In genomic region chr5:7867260-7867659, GRCh38 we compare ENCODE assay signal across 15 cellular contexts. TPM values are rescaled to one million over a fixed set of nuclear protein-coding genes. Genes with fewer than 3 reads are reported as not detected.
DNase-seq lines count a peak whose midpoint lies in the region; ATAC-seq, FAIRE-seq and TF ChIP-seq lines count a peak whose summit lies in the region.
"Had no signal": no experiment of that assay in that cellular context is flagged by ENCODE, and none has a peak within 500 bp of the region (broad histone marks: within the 10 kb centered on the region; RNA-seq: fewer than 3 reads in every experiment).

No MANE protein-coding gene starts in this region.

- no peaks in the 10 kb centered on the region for H3K9me2 ChIP-seq in neural cell (ENCODE audit: insufficient read depth, low read length)

- H3K4me2 ChIP-seq in astrocyte (ENCODE audit: low read length) (peak overlapping the region; percentile 99), neural cell (ENCODE audit: low read length) (no peak overlapping the region)

- H3K4me3 ChIP-seq in HFF-Myc (replicated peaks; ENCODE audit: low read depth, low read length) (peak overlapping the region; percentile 90; the same call in 1 of the 2 replicates), astrocyte (ENCODE audit: insufficient read depth, low read depth, low read length) (peak overlapping the region; percentile 94), neural cell (ENCODE audit: low read length) (peak overlapping the region; percentile 91), aorta (ENCODE audit: low read length in 2 of 2) (no peak overlapping the region)
- H3K4me3 ChIP-seq: ovary had no signal

- H3K4me1 Mint-ChIP-seq in activated CD4-positive, alpha-beta T cell treated with anti-CD3 and anti-CD28 coated beads for 36 hours: peaks cover 53% of the 10 kb centered on the region
- H3K4me1 Mint-ChIP-seq in astrocyte (ENCODE audit: low read depth, unreplicated experiment): peaks cover 18% of the 10 kb centered on the region

- H2AFZ ChIP-seq in astrocyte (ENCODE audit: low read depth, low read length) (no peak overlapping the region), neural cell (ENCODE audit: low read depth, low read length) (no peak overlapping the region)

- peak overlapping the region; percentile 94 for H3K4me3 Mint-ChIP-seq in activated CD4-positive, alpha-beta T cell treated with anti-CD3 and anti-CD28 coated beads for 36 hours
- H3K4me3 Mint-ChIP-seq in astrocyte (ENCODE audit: unreplicated experiment): no peak overlapping the region

- CTCF ChIA-PET in activated CD4-positive, alpha-beta T cell treated with anti-CD3 and anti-CD28 coated beads for 36 hours (lab: Charles Lee): interaction anchor here (0.7 to 5.0 kb wide), 3 partner anchors 9 to 20 kb away, joined by 3 to 21 read pairs (median 3); no protein-coding TSS in a partner anchor

- no peak for FAIRE-seq in astrocyte (lab: Jason Lieb, UNC)

- DNase-seq in activated CD4-positive, alpha-beta T cell treated with anti-CD3 and anti-CD28 coated beads for 36 hours: no peak
- DNase-seq in activated CD4-positive, alpha-beta T cell treated with anti-CD3 and anti-CD28 coated beads, Interleukin-2, amount 50 U/mL, for 4 hours: no peak
- DNase-seq in HFF-Myc (ENCODE audit: extremely low read depth, low read depth): no peak
- no peak for DNase-seq in astrocyte (ENCODE audit: low read depth)
- no peak for DNase-seq in aorta
- DNase-seq: effector memory CD4-positive, alpha-beta T cell; EL; head of caudate nucleus; left ventricle myocardium inferior; ovary; stimulated activated CD8-positive, alpha-beta memory T cell treated with anti-CD3 and anti-CD28 coated beads, Interleukin-4, amount 100 ng/mL, for 48 hours; T1000 had no signal

- H3K9me3 Mint-ChIP-seq in activated CD4-positive, alpha-beta T cell treated with anti-CD3 and anti-CD28 coated beads for 36 hours (ENCODE audit: low read depth): no peaks in the 10 kb centered on the region
- H3K9me3 Mint-ChIP-seq in astrocyte (ENCODE audit: unreplicated experiment): no peaks in the 10 kb centered on the region

- no peak for TF ChIP-seq RAD21 in neural cell (conservative IDR thresholded peaks at IDR 0.05)

- peaks cover 63% of the 10 kb centered on the region for H3K79me2 ChIP-seq in astrocyte (ENCODE audit: insufficient read depth, low read length)
- peaks cover 29% of the 10 kb centered on the region for H3K79me2 ChIP-seq in neural cell (replicated peaks; ENCODE audit: insufficient read depth, low read length)

- H3K9ac ChIP-seq in astrocyte (ENCODE audit: low read length) (no peak overlapping the region), neural cell (ENCODE audit: low read length) (no peak overlapping the region)

- H4K20me1 ChIP-seq in astrocyte (ENCODE audit: insufficient read depth, low read length) (peaks cover 21% of the 10 kb centered on the region), neural cell (ENCODE audit: insufficient read depth) (no peaks in the 10 kb centered on the region)

- TF ChIP-seq EP300 in neural cell (conservative IDR thresholded peaks at IDR 0.05; ENCODE audit: poor library complexity, severe bottlenecking): no peak

- no peaks in the 10 kb centered on the region for H3K27me3 ChIP-seq in astrocyte (ENCODE audit: insufficient read depth, low read length)
- no peaks in the 10 kb centered on the region for H3K27me3 ChIP-seq in neural cell (ENCODE audit: insufficient read depth, low read depth, low read length)
- no peaks in the 10 kb centered on the region for H3K27me3 ChIP-seq in aorta (ENCODE audit: control insufficient read depth in 1 of 2, insufficient read depth in 2 of 2, low read length in 1 of 2)
- H3K27me3 ChIP-seq: ovary had no signal

- peaks cover 37% of the 10 kb centered on the region for H3K36me3 Mint-ChIP-seq in activated CD4-positive, alpha-beta T cell treated with anti-CD3 and anti-CD28 coated beads for 36 hours (ENCODE audit: low read depth)
- H3K36me3 Mint-ChIP-seq in astrocyte (ENCODE audit: low read depth, unreplicated experiment): no peaks in the 10 kb centered on the region

- no peak for ATAC-seq in activated CD4-positive, alpha-beta T cell treated with anti-CD3 and anti-CD28 coated beads for 36 hours
- ATAC-seq in GM21576 (IDR thresholded peaks at IDR 0.05; ENCODE audit: unreplicated experiment): no peak
- no peak for ATAC-seq in HG02763 (IDR thresholded peaks at IDR 0.05; ENCODE audit: unreplicated experiment)
- ATAC-seq in aorta (ENCODE audit: low FRiP score): no peak

- H3K27ac ChIP-seq in astrocyte (ENCODE audit: low read depth, low read length) (no peak overlapping the region), neural cell (ENCODE audit: low read length) (no peak overlapping the region), aorta (ENCODE audit: low read depth in 1 of 2, low read length in 2 of 2) (no peak overlapping the region)
- H3K27ac ChIP-seq: left ventricle myocardium inferior, ovary had no signal

- H3K27ac Mint-ChIP-seq in activated CD4-positive, alpha-beta T cell treated with anti-CD3 and anti-CD28 coated beads for 36 hours: no peak overlapping the region
- H3K27ac Mint-ChIP-seq in astrocyte (ENCODE audit: unreplicated experiment): no peak overlapping the region

- TF ChIP-seq CTCF in HFF-Myc (IDR thresholded peaks at IDR 0.05; ENCODE audit: low read depth, low read length, missing control alignments) (no peak), astrocyte (IDR thresholded peaks at IDR 0.05; ENCODE audit: insufficient read depth, low read depth, low read length) (no peak), neural cell (IDR thresholded peaks at IDR 0.05; ENCODE audit: poor library complexity, severe bottlenecking) (no peak)

- H3K27me3 Mint-ChIP-seq in activated CD4-positive, alpha-beta T cell treated with anti-CD3 and anti-CD28 coated beads for 36 hours: no peaks in the 10 kb centered on the region
- H3K27me3 Mint-ChIP-seq in astrocyte (ENCODE audit: low read depth, unreplicated experiment): no peaks in the 10 kb centered on the region

- no peaks in the 10 kb centered on the region for H3K9me3 ChIP-seq in astrocyte (ENCODE audit: insufficient read depth, low read depth, low read length)
- no peaks in the 10 kb centered on the region for H3K9me3 ChIP-seq in neural cell (ENCODE audit: low read length)
- no peaks in the 10 kb centered on the region for H3K9me3 ChIP-seq in aorta (ENCODE audit: control insufficient read depth, low read length)
- H3K9me3 ChIP-seq: left ventricle myocardium inferior, ovary had no signal

- H3K36me3 ChIP-seq in astrocyte (ENCODE audit: insufficient read depth, low read length) (peaks cover 18% of the 10 kb centered on the region), neural cell (ENCODE audit: insufficient read depth, low read length) (peaks cover 6% of the 10 kb centered on the region), aorta (ENCODE audit: control insufficient read depth in 1 of 2, insufficient read depth in 2 of 2, low read length in 1 of 2) (peaks cover 2 to 4% of the 10 kb centered on the region in 2 donors)
- H3K36me3 ChIP-seq: ovary had no signal

- intact Hi-C loops in activated CD4-positive, alpha-beta T cell treated with anti-CD3 and anti-CD28 coated beads for 36 hours (cut with DNase I, micrococcal nuclease): loop anchor here (5.0 to 10.0 kb wide), 3 partner anchors 1152 to 1490 kb away; partner anchors contain the start of genes TENT4A (in 2 of the 2) and MED10 (in 1 of the 2)
- intact Hi-C loops in aorta (cut with DNase I): no loop called here

- H3K4me1 ChIP-seq in astrocyte (ENCODE audit: insufficient read depth, low read length): peaks cover 8% of the 10 kb centered on the region
- no peaks in the 10 kb centered on the region for H3K4me1 ChIP-seq in aorta (ENCODE audit: control insufficient read depth in 1 of 2, insufficient read depth in 2 of 2, low read length in 2 of 2)

- WGBS in aorta, 2 donors: 67 to 72% methylated on average over 3 of the region's 3 CpGs

- POLR2A ChIA-PET in activated CD4-positive, alpha-beta T cell treated with anti-CD3 and anti-CD28 coated beads for 36 hours (lab: Charles Lee): interaction anchor here (1.0 kb wide), 1 partner anchor 10 kb away, joined by 3 read pairs; no protein-coding TSS in a partner anchor

- no peaks in the 10 kb centered on the region for H3F3A ChIP-seq in neural cell (ENCODE audit: insufficient read depth, low read length, poor library complexity, severe bottlenecking)

TF ChIP-seq in neural cell, 6 proteins besides CTCF, POLR2A, EP300 and RAD21 (continues in another document):
- TF ChIP-seq EZH2 (IDR thresholded peaks at IDR 0.05; ENCODE audit: borderline replicate concordance, insufficient read depth, low read length, poor library complexity, severe bottlenecking) (no peak), SMC3 (conservative IDR thresholded peaks at IDR 0.05; ENCODE audit: poor library complexity) (no peak), POLR2AphosphoS5 (IDR thresholded peaks at IDR 0.05) (no peak), MXI1 (conservative IDR thresholded peaks at IDR 0.05; ENCODE audit: poor library complexity, severe bottlenecking) (no peak)

RNA-seq across cellular contexts. Expression of gene FASTKD3, which starts 1.6 kb away (rescaled TPM):
- total RNA-seq in activated CD4-positive, alpha-beta T cell treated with anti-CD3 and anti-CD28 coated beads for 36 hours: 1 to 10 TPM; 9.2 to 9.6 TPM
- total RNA-seq in astrocyte (8.1 and 10.7 TPM in 2 replicates), aorta (1 to 10 TPM; 6.1 to 9.5 TPM)
- polyA plus RNA-seq in neural cell (21.6 and 27.8 TPM in 2 replicates), aorta (10 to 100 TPM; 11.8 to 17.9 TPM)
- 27.3 and 27.8 TPM in 2 replicates for polyA minus RNA-seq in neural cell

RNA-seq across cellular contexts. Expression of gene MTRR, which starts 1.7 kb away (rescaled TPM):
- total RNA-seq in activated CD4-positive, alpha-beta T cell treated with anti-CD3 and anti-CD28 coated beads for 36 hours: 10 to 100 TPM; 49.3 to 52.9 TPM
- total RNA-seq in astrocyte (32.2 and 38.5 TPM in 2 replicates), aorta (10 to 100 TPM; 38.9 to 45.5 TPM)
- polyA plus RNA-seq in neural cell (34.1 and 36.1 TPM in 2 replicates), aorta (10 to 100 TPM; 16.2 to 19.9 TPM)
- polyA minus RNA-seq in neural cell: 48.5 and 74.0 TPM in 2 replicates

RNA-seq across cellular contexts. Expression of gene CFAP90, which starts 16.3 kb away (rescaled TPM):
- not detected for total RNA-seq in activated CD4-positive, alpha-beta T cell treated with anti-CD3 and anti-CD28 coated beads for 36 hours
- 0.64 and 0.84 TPM in 2 replicates for total RNA-seq in astrocyte
- 0.45 and 2.1 TPM in 2 replicates for polyA plus RNA-seq in neural cell
- polyA minus RNA-seq in neural cell: 0.73 and 0.93 TPM in 2 replicates
- under 1 TPM in 1 of 2 donors, not detected in 1; 0.39 TPM for total RNA-seq in aorta
- under 1 TPM; 0.18 to 0.50 TPM for polyA plus RNA-seq in aorta
- total RNA-seq: left ventricle myocardium inferior had no signal

Comparison
In these comparisons a context has a peak if more than half of its experiments do, and no peak if none do; other contexts are left out.
1. H3K4me3 ChIP-seq: peak in HFF-Myc (single experiment), astrocyte (single experiment) and neural cell (single experiment); none in aorta (0 of 2).
2. intact Hi-C loops: an anchor here in activated CD4-positive, alpha-beta T cell treated with anti-CD3 and anti-CD28 coated beads for 36 hours (5.0 to 10.0 kb wide); none called in aorta.